21 cellular contexts compared by ENCODE assay signal in the genomic region with DNA sequence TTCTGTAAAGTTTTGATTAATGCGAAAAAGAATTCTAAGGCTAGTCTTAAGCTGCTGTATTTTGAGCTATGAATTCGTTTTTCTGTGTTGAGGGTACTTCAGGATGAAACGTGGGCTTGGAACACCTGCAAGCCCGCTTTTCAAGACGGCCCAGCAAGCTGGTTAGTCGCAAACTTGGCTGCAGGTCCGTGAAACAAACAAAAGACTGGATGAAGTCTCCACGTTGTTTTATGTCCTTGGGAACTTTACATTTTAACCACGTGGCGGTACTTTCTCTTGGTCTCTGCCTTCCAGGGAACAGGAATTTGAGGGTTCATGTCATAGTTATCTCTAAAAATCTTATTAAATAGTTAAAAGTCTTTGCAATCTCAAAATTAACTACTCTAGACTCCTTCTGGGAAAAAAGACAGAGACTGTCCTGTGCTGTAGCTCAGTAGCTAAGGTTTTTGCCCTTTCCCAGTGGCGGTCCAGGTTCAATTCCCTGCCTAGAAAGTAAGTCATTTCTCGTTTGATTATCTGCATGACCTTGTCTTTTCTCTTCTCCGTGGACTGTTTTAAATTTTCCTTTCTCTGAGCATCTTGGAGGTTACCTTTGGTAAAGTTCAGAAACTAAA. TPM values are rescaled to one million over a fixed set of nuclear protein-coding genes. Genes with fewer than 3 reads are reported as not detected.
DNase-seq lines count a peak whose midpoint lies in the region; ATAC-seq, FAIRE-seq and TF ChIP-seq lines count a peak whose summit lies in the region.
"Had no signal": no experiment of that assay in that cellular context is flagged by ENCODE, and none has a peak within 500 bp of the region (broad histone marks: within the 10 kb centered on the region; RNA-seq: fewer than 3 reads in every experiment).

No MANE protein-coding gene starts in this region.

- no peaks in the 10 kb centered on the region; a peak in 1 of 4 replicates for H3K79me2 ChIP-seq in H1 (ENCODE audit: control insufficient read depth in 1 of 2, insufficient read depth in 2 of 2, low read length in 2 of 2)

- TF ChIP-seq EP300 in H1 (IDR thresholded peaks at IDR 0.05; ENCODE audit: borderline replicate concordance in 1 of 2, low read depth in 2 of 2, low read length in 2 of 2) (no peak), sigmoid colon (IDR thresholded peaks at IDR 0.05) (no peak)

- CTCF ChIA-PET in HEK293 (lab: Yijun Ruan, JAX) (interaction anchor here (0.6 to 0.9 kb wide), 5 partner anchors 17 to 575 kb away, joined by 3 to 6 read pairs (median 3); no protein-coding TSS in a partner anchor), H1 (lab: Charles Lee; ENCODE audit: partially characterized antibody) (interaction anchor here (0.6 kb wide), 3 partner anchors 7 to 735 kb away, joined by 3 to 4 read pairs (median 3); no protein-coding TSS in a partner anchor)

- H2AK5ac ChIP-seq in H1 (ENCODE audit: low read depth, low read length) = no peak overlapping the region

- DNase-seq in H1 (ENCODE audit: low read depth in 1 of 2, low spot score in 2 of 2) (no peak), mesothelial cell of epicardium (ENCODE audit: low spot score in 2 of 2, unreplicated experiment in 2 of 2) (no peak), sigmoid colon (no peak), dedifferentiated amniotic fluid mesenchymal stem cell (ENCODE audit: extremely low spot score) (no peak), omental fat pad (ENCODE audit: low spot score) (no peak)
- DNase-seq in activated CD4-positive, alpha-beta T cell treated with anti-CD3 and anti-CD28 coated beads, Interleukin-2, amount 50 U/mL, for 48 hours = no peak
- DNase-seq: CD8-positive, alpha-beta T cell; COR-L47; DMS153; DMS79 treated with DMSO at 0.1 percent for 48 hours; EL; H9 had no signal

- intact Hi-C loops in sigmoid colon (cut with DNase I) = no loop called here

- no peak overlapping the region for H3K14ac ChIP-seq in H1 (ENCODE audit: insufficient read length)

- no peak for ATAC-seq in omental fat pad (ENCODE audit: low FRiP score)
- ATAC-seq: CD8-positive, alpha-beta T cell; GM23338; HepG2 had no signal

- no peaks in the 10 kb centered on the region for H3K79me1 ChIP-seq in H1 (ENCODE audit: low read depth, low read length)

- H3K36me3 ChIP-seq in HEK293 (ENCODE audit: control insufficient read depth in 2 of 2, insufficient read depth in 1 of 2, low read length in 2 of 2) (no peaks in the 10 kb centered on the region), H1 (ENCODE audit: control insufficient read depth in 2 of 4, insufficient read depth in 4 of 4, low read length in 3 of 4) (peaks cover 0 to 2% (median 0%) of the 10 kb centered on the region in 4 experiments; a peak in 1 of 8 replicates), sigmoid colon (no peaks in the 10 kb centered on the region)

- H3K27ac Mint-ChIP-seq in mesothelial cell of epicardium = peak overlapping the region; percentile 21
- H3K27ac Mint-ChIP-seq: CD14-positive monocyte; CD8-positive, alpha-beta T cell had no signal

- H3K4me1 ChIP-seq in HEK293 (ENCODE audit: control insufficient read depth, insufficient read depth, low read length) = no peaks in the 10 kb centered on the region
- peaks cover 0 to 5% (median 0%) of the 10 kb centered on the region in 4 experiments; a peak in 2 of 7 replicates for H3K4me1 ChIP-seq in H1 (replicated peaks in 1 of 4; ENCODE audit: control insufficient read depth in 3 of 4, insufficient read depth in 4 of 4, low read length in 3 of 4)
- peaks cover 0 to 5% (median 3%) of the 10 kb centered on the region in 4 donors for H3K4me1 ChIP-seq in sigmoid colon

- no peaks in the 10 kb centered on the region for H4K20me1 ChIP-seq in H1 (replicated peaks in 1 of 2; ENCODE audit: control insufficient read depth in 1 of 2, insufficient read depth in 2 of 2, low read length in 2 of 2)

- no peak overlapping the region for H3K23ac ChIP-seq in H1 (ENCODE audit: insufficient read length)

- no peak overlapping the region for H3K4me3 ChIP-seq in HEK293 (ENCODE audit: low read depth, low read length)
- no peak overlapping the region for H3K4me3 ChIP-seq in H1 (ENCODE audit: extremely low read depth in 1 of 4, insufficient read depth in 2 of 4, low read depth in 3 of 4, low read length in 4 of 4)
- H3K4me3 ChIP-seq in sigmoid colon = peak overlapping the region in 3 of 4 donors; percentile 1 to 31 (median 29)
- H3K4me3 ChIP-seq: GM23338 had no signal

- POLR2A ChIA-PET in HEK293 (lab: Yijun Ruan, JAX) (no interaction called here), H1 (lab: Charles Lee; ENCODE audit: partially characterized antibody) (no interaction called here)

- H3K4ac ChIP-seq in H1 (replicated peaks; ENCODE audit: insufficient read length, low read depth, low read length) = no peak overlapping the region

- no peak for TF ChIP-seq RAD21 in H1 (IDR thresholded peaks at IDR 0.05 in 1 of 2, conservative IDR thresholded peaks at IDR 0.05 in 1 of 2; ENCODE audit: low read depth in 2 of 2, low read length in 2 of 2)

- H4K5ac ChIP-seq in H1 (ENCODE audit: insufficient read length, low read depth, low read length) = no peak overlapping the region

- H3K18ac ChIP-seq in H1 (ENCODE audit: extremely low read depth, low read length) = no peak overlapping the region

- H2BK120ac ChIP-seq in H1 (replicated peaks; ENCODE audit: low read depth, low read length) = no peak overlapping the region

- peaks cover 31% of the 10 kb centered on the region for H3K36me3 Mint-ChIP-seq in mesothelial cell of epicardium
- H3K36me3 Mint-ChIP-seq: CD14-positive monocyte; CD8-positive, alpha-beta T cell had no signal

- no peak overlapping the region for H3K27ac ChIP-seq in HEK293 (ENCODE audit: extremely low read depth, low read depth, low read length)
- H3K27ac ChIP-seq in H1 (ENCODE audit: low read depth, low read length) = no peak overlapping the region
- peak overlapping the region in 2 of 4 donors; percentile 23 to 48 for H3K27ac ChIP-seq in sigmoid colon
- H3K27ac ChIP-seq: 22Rv1 had no signal

- no peak overlapping the region for H4K8ac ChIP-seq in H1 (ENCODE audit: extremely low read depth, insufficient read depth, low read length)

- no peak overlapping the region for H3K9ac ChIP-seq in H1 (replicated peaks in 1 of 4; ENCODE audit: extremely low read depth in 1 of 4, low read depth in 3 of 4, low read length in 3 of 4)

- H2AFZ ChIP-seq in H1 (ENCODE audit: low read length) = no peak overlapping the region
- H2AFZ ChIP-seq: GM23338 had no signal

- H3K4me3 Mint-ChIP-seq in mesothelial cell of epicardium = no peak overlapping the region
- H3K4me3 Mint-ChIP-seq: CD14-positive monocyte; CD8-positive, alpha-beta T cell; GM23338; H9 had no signal

- H4K91ac ChIP-seq in H1 (replicated peaks; ENCODE audit: insufficient read length, low read length) = no peak overlapping the region

- no peaks in the 10 kb centered on the region for H3K27me3 Mint-ChIP-seq in mesothelial cell of epicardium (ENCODE audit: low read depth)

- TF ChIP-seq POLR2A in H1 (IDR thresholded peaks at IDR 0.05; ENCODE audit: control extremely low read depth in 1 of 2, low read depth in 2 of 2, low read length in 2 of 2) = no peak
- TF ChIP-seq POLR2A in sigmoid colon (IDR thresholded peaks at IDR 0.05) = no peak

- H3K9me3 ChIP-seq in HEK293 (ENCODE audit: control insufficient read depth, insufficient read depth, low read depth, low read length) = no peaks in the 10 kb centered on the region
- no peaks in the 10 kb centered on the region for H3K9me3 ChIP-seq in H1 (ENCODE audit: insufficient read depth in 2 of 2, low read depth in 1 of 2, low read length in 1 of 2)
- no peaks in the 10 kb centered on the region for H3K9me3 ChIP-seq in sigmoid colon

- TF ChIP-seq CTCF in HEK293 (tag by site-specific recombination; IDR thresholded peaks at IDR 0.05) (no peak), H1 (IDR thresholded peaks at IDR 0.05; ENCODE audit: control extremely low read depth in 1 of 3, insufficient read depth in 1 of 3, low read depth in 1 of 3, low read length in 3 of 3) (no peak), mesothelial cell of epicardium (IDR thresholded peaks at IDR 0.05; ENCODE audit: unreplicated experiment) (no peak), sigmoid colon (IDR thresholded peaks at IDR 0.05) (no peak), omental fat pad (IDR thresholded peaks at IDR 0.05) (no peak)

- no peak overlapping the region for H2BK15ac ChIP-seq in H1 (ENCODE audit: low read length)

- H2BK5ac ChIP-seq in H1 (ENCODE audit: low read depth, low read length) = no peak overlapping the region

- H3K27me3 ChIP-seq in H1 (replicated peaks in 1 of 4; ENCODE audit: control insufficient read depth in 3 of 4, extremely low read depth in 1 of 4, insufficient read depth in 3 of 4, low read length in 3 of 4) (no peaks in the 10 kb centered on the region), sigmoid colon (no peaks in the 10 kb centered on the region)

- no peak overlapping the region for H2BK20ac ChIP-seq in H1 (ENCODE audit: low read length)

- H3K56ac ChIP-seq in H1 (replicated peaks; ENCODE audit: insufficient read length, low read depth, low read length) = no peak overlapping the region

- peaks cover 16% of the 10 kb centered on the region for H3K4me1 Mint-ChIP-seq in mesothelial cell of epicardium
- H3K4me1 Mint-ChIP-seq: CD14-positive monocyte had no signal

- H3K23me2 ChIP-seq in H1 (ENCODE audit: low read depth, low read length) = no peaks in the 10 kb centered on the region

- no peak for FAIRE-seq in H1 (lab: Jason Lieb, UNC)
- FAIRE-seq: D721Med, G401.6, GM12891, HepG2, HTR-8/SVneo had no signal

- H2BK12ac ChIP-seq in H1 (ENCODE audit: low read depth, low read length) = no peak overlapping the region

- 85% methylated on average over 13 of the region's 13 CpGs; no CpG with 5 or more reads in 1 of the 2 experiments for WGBS in H1 (ENCODE audit: extremely low coverage in 1 of 2, insufficient coverage in 1 of 2, insufficient read length in 1 of 2, insufficient replicate concordance in 2 of 2, low coverage in 1 of 2, low lambda C conversion rate in 2 of 2, missing lambda C conversion rate in 1 of 2), 2 experiments
- WGBS in sigmoid colon, 2 donors = 60 to 70% methylated on average over 13 of the region's 13 CpGs

- no peak overlapping the region for H3K4me2 ChIP-seq in H1 (ENCODE audit: insufficient read depth in 1 of 2, low read depth in 2 of 2, low read length in 2 of 2)
- H3K4me2 ChIP-seq: GM23338 had no signal

- H3K9me3 Mint-ChIP-seq in mesothelial cell of epicardium = peaks cover 29% of the 10 kb centered on the region

RNA-seq across cellular contexts. Expression of a gene that starts 21.0 kb away (rescaled TPM):
- total RNA-seq in H1 (2021; fragmentation: NEBNext Ultra II Directional; extraction: Animal tissue kit (Norgen Biotek cat#: 25700)) = 67.0 and 69.3 TPM in 2 replicates
- polyA plus RNA-seq in H1 (2011; rRNA removed) (36.9 and 53.4 TPM in 2 replicates), sigmoid colon (1 to 10 TPM in 1 of 3 donors, under 1 TPM in 1, not detected in 1; 0.60 to 1.5 TPM)
- 40.7 TPM for polyA plus RNA-seq in H1 (2011; cell fraction: cytosol; rRNA removed)
- polyA plus RNA-seq in H1 (2011; cell fraction: nucleus; rRNA removed) = 118 TPM
- polyA plus RNA-seq in H1 (2012, experiment 1 of 2) = 26.3 to 39.5 TPM (median 35.6 TPM) in 4 replicates
- 1.8 TPM for polyA plus RNA-seq in H1 (2012, experiment 2 of 2)
- 79.4 TPM for polyA plus RNA-seq in H1 (2013, experiment 1 of 2)
- 74.1 TPM for polyA plus RNA-seq in H1 (2013, experiment 2 of 2)
- polyA minus RNA-seq in H1 (2011; rRNA and poly(A)+ RNA removed) = 187 and 223 TPM in 2 replicates
- 110 TPM for polyA minus RNA-seq in H1 (2011; cell fraction: cytosol; rRNA and poly(A)+ RNA removed)
- polyA minus RNA-seq in H1 (2011; cell fraction: nucleus; rRNA and poly(A)+ RNA removed) = 335 TPM
- total RNA-seq in mesothelial cell of epicardium (104 to 107 TPM (median 106 TPM) in 3 replicates), sigmoid colon (10 to 100 TPM; 28.8 to 82.3 (median 58.1) TPM), omental fat pad (10 to 100 TPM; 19.7 to 47.2 (median 33.0) TPM)
- total RNA-seq: CD8-positive, alpha-beta T cell had no signal
- polyA plus RNA-seq: CD14-positive monocyte, HepG2 had no signal

Comparison
In these comparisons a context has a peak if more than half of its experiments do, and no peak if none do; other contexts are left out.
1. H3K4me3 ChIP-seq: peak in sigmoid colon (3 of 4); none in HEK293 (single experiment) and H1 (0 of 4).